In the genomic region with DNA sequence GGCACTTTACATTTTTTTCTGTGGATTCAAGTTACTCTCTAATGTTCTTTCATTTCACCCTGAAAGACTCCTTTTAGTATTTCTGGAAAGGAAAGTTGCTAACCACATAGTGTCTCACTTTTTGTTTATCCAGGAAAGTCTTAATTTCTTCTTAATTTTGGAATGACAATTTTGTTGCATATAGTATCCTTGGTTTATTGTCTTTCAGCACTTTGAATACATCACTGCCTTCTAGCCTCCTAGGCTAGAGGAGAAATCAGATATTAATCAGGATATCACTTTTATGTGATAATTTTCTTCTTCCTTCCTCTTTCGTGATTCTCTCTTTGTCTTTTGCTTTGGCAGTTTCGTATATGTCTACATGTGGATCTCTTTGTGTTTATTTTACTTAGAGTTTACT, we compare ENCODE assay signal across 2 cellular contexts.
TF ChIP-seq lines count a peak whose summit lies in the region.

No MANE protein-coding gene starts in this region.

TF ChIP-seq in HEK293, 187 proteins besides CTCF, POLR2A, EP300 and RAD21:
- TF ChIP-seq, protein P1, sequence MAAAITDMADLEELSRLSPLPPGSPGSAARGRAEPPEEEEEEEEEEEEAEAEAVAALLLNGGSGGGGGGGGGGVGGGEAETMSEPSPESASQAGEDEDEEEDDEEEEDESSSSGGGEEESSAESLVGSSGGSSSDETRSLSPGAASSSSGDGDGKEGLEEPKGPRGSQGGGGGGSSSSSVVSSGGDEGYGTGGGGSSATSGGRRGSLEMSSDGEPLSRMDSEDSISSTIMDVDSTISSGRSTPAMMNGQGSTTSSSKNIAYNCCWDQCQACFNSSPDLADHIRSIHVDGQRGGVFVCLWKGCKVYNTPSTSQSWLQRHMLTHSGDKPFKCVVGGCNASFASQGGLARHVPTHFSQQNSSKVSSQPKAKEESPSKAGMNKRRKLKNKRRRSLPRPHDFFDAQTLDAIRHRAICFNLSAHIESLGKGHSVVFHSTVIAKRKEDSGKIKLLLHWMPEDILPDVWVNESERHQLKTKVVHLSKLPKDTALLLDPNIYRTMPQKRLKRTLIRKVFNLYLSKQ (tag by site-specific recombination; IDR thresholded peaks at IDR 0.05; ENCODE audit: borderline replicate concordance): no peak
- TF ChIP-seq PRDM1 (tag by site-specific recombination; IDR thresholded peaks at IDR 0.05): peak; percentile 53
- TF ChIP-seq, protein P2, sequence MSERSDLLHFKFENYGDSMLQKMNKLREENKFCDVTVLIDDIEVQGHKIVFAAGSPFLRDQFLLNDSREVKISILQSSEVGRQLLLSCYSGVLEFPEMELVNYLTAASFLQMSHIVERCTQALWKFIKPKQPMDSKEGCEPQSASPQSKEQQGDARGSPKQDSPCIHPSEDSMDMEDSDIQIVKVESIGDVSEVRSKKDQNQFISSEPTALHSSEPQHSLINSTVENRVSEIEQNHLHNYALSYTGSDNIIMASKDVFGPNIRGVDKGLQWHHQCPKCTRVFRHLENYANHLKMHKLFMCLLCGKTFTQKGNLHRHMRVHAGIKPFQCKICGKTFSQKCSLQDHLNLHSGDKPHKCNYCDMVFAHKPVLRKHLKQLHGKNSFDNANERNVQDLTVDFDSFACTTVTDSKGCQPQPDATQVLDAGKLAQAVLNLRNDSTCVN (tag by site-specific recombination; optimal IDR thresholded peaks at IDR 0.05): no peak
- TF ChIP-seq TCF7L2 (IDR thresholded peaks at IDR 0.05; ENCODE audit: borderline replicate concordance, low read depth, low read length): no peak

TF ChIP-seq in K562, 482 proteins besides CTCF, POLR2A, EP300 and RAD21 (continued from another document):
- TF ChIP-seq, protein P3, sequence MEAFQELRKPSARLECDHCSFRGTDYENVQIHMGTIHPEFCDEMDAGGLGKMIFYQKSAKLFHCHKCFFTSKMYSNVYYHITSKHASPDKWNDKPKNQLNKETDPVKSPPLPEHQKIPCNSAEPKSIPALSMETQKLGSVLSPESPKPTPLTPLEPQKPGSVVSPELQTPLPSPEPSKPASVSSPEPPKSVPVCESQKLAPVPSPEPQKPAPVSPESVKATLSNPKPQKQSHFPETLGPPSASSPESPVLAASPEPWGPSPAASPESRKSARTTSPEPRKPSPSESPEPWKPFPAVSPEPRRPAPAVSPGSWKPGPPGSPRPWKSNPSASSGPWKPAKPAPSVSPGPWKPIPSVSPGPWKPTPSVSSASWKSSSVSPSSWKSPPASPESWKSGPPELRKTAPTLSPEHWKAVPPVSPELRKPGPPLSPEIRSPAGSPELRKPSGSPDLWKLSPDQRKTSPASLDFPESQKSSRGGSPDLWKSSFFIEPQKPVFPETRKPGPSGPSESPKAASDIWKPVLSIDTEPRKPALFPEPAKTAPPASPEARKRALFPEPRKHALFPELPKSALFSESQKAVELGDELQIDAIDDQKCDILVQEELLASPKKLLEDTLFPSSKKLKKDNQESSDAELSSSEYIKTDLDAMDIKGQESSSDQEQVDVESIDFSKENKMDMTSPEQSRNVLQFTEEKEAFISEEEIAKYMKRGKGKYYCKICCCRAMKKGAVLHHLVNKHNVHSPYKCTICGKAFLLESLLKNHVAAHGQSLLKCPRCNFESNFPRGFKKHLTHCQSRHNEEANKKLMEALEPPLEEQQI (IDR thresholded peaks at IDR 0.05): no peak
- TF ChIP-seq CC2D1A (IDR thresholded peaks at IDR 0.05): no peak
- TF ChIP-seq, protein P4, sequence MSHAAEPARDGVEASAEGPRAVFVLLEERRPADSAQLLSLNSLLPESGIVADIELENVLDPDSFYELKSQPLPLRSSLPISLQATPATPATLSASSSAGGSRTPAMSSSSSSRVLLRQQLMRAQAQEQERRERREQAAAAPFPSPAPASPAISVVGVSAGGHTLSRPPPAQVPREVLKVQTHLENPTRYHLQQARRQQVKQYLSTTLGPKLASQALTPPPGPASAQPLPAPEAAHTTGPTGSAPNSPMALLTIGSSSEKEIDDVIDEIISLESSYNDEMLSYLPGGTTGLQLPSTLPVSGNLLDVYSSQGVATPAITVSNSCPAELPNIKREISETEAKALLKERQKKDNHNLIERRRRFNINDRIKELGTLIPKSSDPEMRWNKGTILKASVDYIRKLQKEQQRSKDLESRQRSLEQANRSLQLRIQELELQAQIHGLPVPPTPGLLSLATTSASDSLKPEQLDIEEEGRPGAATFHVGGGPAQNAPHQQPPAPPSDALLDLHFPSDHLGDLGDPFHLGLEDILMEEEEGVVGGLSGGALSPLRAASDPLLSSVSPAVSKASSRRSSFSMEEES (CRISPR knock-in tag; IDR thresholded peaks at IDR 0.05): 0 out of 2 replicates have a peak, but pooled peaks have one; percentile 60
- 0 out of 2 replicates have a peak, but pooled peaks have one; percentile 19 for TF ChIP-seq YBX1 (IDR thresholded peaks at IDR 0.05)
TF ChIP-seq in K562: peak in this region for 2.
